Comparison of ENCODE assay signal across 25 cellular contexts in genomic region chr2:173979721-173980351, GRCh38. TPM values are rescaled to one million over a fixed set of nuclear protein-coding genes. Genes with fewer than 3 reads are reported as not detected.
A peak's percentile ranks its signal among the peaks of the same experiment; 100 is the strongest.
DNase-seq lines count a peak whose midpoint lies in the region; ATAC-seq, FAIRE-seq and TF ChIP-seq lines count a peak whose summit lies in the region.
"Had no signal": no experiment of that assay in that cellular context is flagged by ENCODE, and none has a peak within 500 bp of the region (broad histone marks: within the 10 kb centered on the region; RNA-seq: fewer than 3 reads in every experiment).

No MANE protein-coding gene starts in this region.

- H3K36me3 Mint-ChIP-seq in endothelial cell (ENCODE audit: low read depth, unreplicated experiment): no peaks in the 10 kb centered on the region
- H3K36me3 Mint-ChIP-seq: activated naive CD4-positive, alpha-beta T cell treated with anti-CD3 and anti-CD28 coated beads, Interleukin-2, amount 50 U/mL, for 24 hours; CD4-positive, alpha-beta memory T cell; natural killer cell treated with Interleukin-12 subunit alpha and Interleukin-12 subunit beta and Interleukin-15 and Interleukin-18, amount 100 ng/mL, for 72 hours had no signal

- H3F3A ChIP-seq in GM23248 (ENCODE audit: insufficient read depth): peaks cover 14% of the 10 kb centered on the region

- H3K4me3 ChIP-seq in ACC112 (ENCODE audit: low read depth, low read length) (no peak overlapping the region), GM23248 (no peak overlapping the region), left ventricle myocardium inferior (no peak overlapping the region), HepG2 (replicated peaks in 1 of 3; ENCODE audit: insufficient read depth in 1 of 3, low read depth in 2 of 3, low read length in 3 of 3) (no peak overlapping the region)
- H3K4me3 ChIP-seq: skin epidermis, upper lobe of right lung had no signal

- no peak for TF ChIP-seq EP300 in HepG2 (IDR thresholded peaks at IDR 0.05; ENCODE audit: low read depth in 2 of 2, low read length in 2 of 2)
- TF ChIP-seq EP300 in HepG2 (CRISPR knock-in tag; IDR thresholded peaks at IDR 0.05; ENCODE audit: borderline replicate concordance): no peak

- no peak overlapping the region for H3K4me2 ChIP-seq in GM23248 (ENCODE audit: unreplicated experiment)
- no peak overlapping the region for H3K4me2 ChIP-seq in HepG2 (ENCODE audit: low read depth, low read length)
- H3K4me2 ChIP-seq: KMS-11 had no signal

- WGBS in GM23248 (ENCODE audit: low coverage in 1 of 2, low lambda C conversion rate in 2 of 2, missing lambda C conversion rate in 2 of 2), 2 experiments: 78 to 84% methylated on average over 3 of the region's 3 CpGs
- WGBS in HepG2 (ENCODE audit: low lambda C conversion rate): 55% methylated on average over 3 of the region's 3 CpGs

- H3K9me2 ChIP-seq in GM23248 (ENCODE audit: insufficient read depth): no peaks in the 10 kb centered on the region

- no peak for TF ChIP-seq CTCF in endothelial cell (IDR thresholded peaks at IDR 0.05; ENCODE audit: unreplicated experiment)
- TF ChIP-seq CTCF in left ventricle myocardium inferior (IDR thresholded peaks at IDR 0.05; ENCODE audit: borderline replicate concordance): no peak
- TF ChIP-seq CTCF in HepG2 (CRISPR knock-in tag; IDR thresholded peaks at IDR 0.05): no peak

- no peak for ATAC-seq in HepG2
- no peak for ATAC-seq in HG03135 (IDR thresholded peaks at IDR 0.05; ENCODE audit: unreplicated experiment)
- ATAC-seq: activated CD4-positive, CD25-positive, alpha-beta regulatory T cell treated with anti-CD3 and anti-CD28 coated beads, Interleukin-2, amount 50 U/mL, for 24 hours; activated CD8-positive, alpha-beta T cell treated with anti-CD3 and anti-CD28 coated beads, Interleukin-2, amount 10 ng/mL, durations not matched to agents 7 days and 5 days; natural killer cell treated with Interleukin-12 subunit alpha and Interleukin-12 subunit beta and Interleukin-15 and Interleukin-18, amount 100 ng/mL, for 72 hours; upper lobe of right lung had no signal

- no peak overlapping the region for H3K4me3 Mint-ChIP-seq in endothelial cell (ENCODE audit: unreplicated experiment)
- H3K4me3 Mint-ChIP-seq: activated CD8-positive, alpha-beta T cell treated with anti-CD3 and anti-CD28 coated beads, Interleukin-2, amount 10 ng/mL, durations not matched to agents 7 days and 5 days; activated naive CD4-positive, alpha-beta T cell treated with anti-CD3 and anti-CD28 coated beads, Interleukin-2, amount 50 U/mL, for 24 hours; endodermal cell; natural killer cell treated with Interleukin-12 subunit alpha and Interleukin-12 subunit beta and Interleukin-15 and Interleukin-18, amount 100 ng/mL, for 72 hours had no signal

- H3K27me3 Mint-ChIP-seq in endothelial cell (ENCODE audit: unreplicated experiment): no peaks in the 10 kb centered on the region
- H3K27me3 Mint-ChIP-seq: activated naive CD4-positive, alpha-beta T cell treated with anti-CD3 and anti-CD28 coated beads, Interleukin-2, amount 50 U/mL, for 24 hours had no signal

- no peak for TF ChIP-seq POLR2A in HepG2 (IDR thresholded peaks at IDR 0.05; ENCODE audit: insufficient read depth in 1 of 2, low read depth in 2 of 2, low read length in 2 of 2)

- in situ Hi-C loops in GM23248 (cut with MboI): no loop called here
- in situ Hi-C loops in HepG2 (cut with HindIII; ENCODE audit: extremely low pct_ligation_motif_present, low pct_unique_long_range_greater_than_20kb): no loop called here

- no peak for TF ChIP-seq RAD21 in HepG2 (CRISPR knock-in tag; IDR thresholded peaks at IDR 0.05)

- BruUV-seq in HepG2 (replicated peaks; lab: Mats Ljungman, UMichigan): no TSS peak

- H3K27ac ChIP-seq in ACC112 (ENCODE audit: low read depth, low read length) (no peak overlapping the region), GM23248 (no peak overlapping the region), left ventricle myocardium inferior (replicated peaks) (peak overlapping the region; percentile 52), HepG2 (ENCODE audit: extremely low read length, insufficient read depth, low read length) (no peak overlapping the region)
- H3K27ac ChIP-seq: KMS-11, RWPE1, skin epidermis, upper lobe of right lung had no signal

- no peaks in the 10 kb centered on the region for H3K4me1 Mint-ChIP-seq in endothelial cell (ENCODE audit: unreplicated experiment)
- H3K4me1 Mint-ChIP-seq: CD4-positive, alpha-beta memory T cell had no signal

- H3K79me2 ChIP-seq in ACC112 (ENCODE audit: control insufficient read depth, insufficient read depth, low read length, unreplicated experiment) (no peaks in the 10 kb centered on the region), GM23248 (ENCODE audit: insufficient read depth) (no peaks in the 10 kb centered on the region), HepG2 (ENCODE audit: insufficient read depth, low read length) (no peaks in the 10 kb centered on the region)

- CTCF ChIA-PET in HepG2 (lab: Yijun Ruan, JAX; ENCODE audit: low intra/inter-chr PET ratio, low total read pairs): no interaction called here

- H3K27me3 ChIP-seq in ACC112 (ENCODE audit: insufficient read depth, low read length) (no peaks in the 10 kb centered on the region), GM23248 (replicated peaks; ENCODE audit: insufficient read depth) (no peaks in the 10 kb centered on the region), left ventricle myocardium inferior (ENCODE audit: low read depth) (no peaks in the 10 kb centered on the region), HepG2 (ENCODE audit: control insufficient read depth in 1 of 2, insufficient read depth in 2 of 2, low read length in 2 of 2) (no peaks in the 10 kb centered on the region)
- H3K27me3 ChIP-seq: upper lobe of right lung had no signal

- intact Hi-C loops in left ventricle myocardium inferior (cut with micrococcal nuclease) (no loop called here), HepG2 (cut with micrococcal nuclease; ENCODE audit: unreplicated experiment) (no loop called here)

- H3K9ac ChIP-seq in GM23248 (no peak overlapping the region), HepG2 (ENCODE audit: insufficient read depth, low read depth, low read length) (no peak overlapping the region)
- H3K9ac ChIP-seq: KMS-11 had no signal

- no peaks in the 10 kb centered on the region for H3K36me3 ChIP-seq in ACC112 (ENCODE audit: insufficient read depth, low read length)
- H3K36me3 ChIP-seq in GM23248 (ENCODE audit: low read depth): no peaks in the 10 kb centered on the region
- H3K36me3 ChIP-seq in left ventricle myocardium inferior: no peaks in the 10 kb centered on the region
- no peaks in the 10 kb centered on the region for H3K36me3 ChIP-seq in HepG2 (replicated peaks in 1 of 2; ENCODE audit: control insufficient read depth in 1 of 2, insufficient read depth in 2 of 2, low read length in 2 of 2)
- H3K36me3 ChIP-seq: upper lobe of right lung had no signal

- no peaks in the 10 kb centered on the region for H3K9me3 Mint-ChIP-seq in endothelial cell (ENCODE audit: unreplicated experiment)
- H3K9me3 Mint-ChIP-seq: activated naive CD4-positive, alpha-beta T cell treated with anti-CD3 and anti-CD28 coated beads, Interleukin-2, amount 50 U/mL, for 24 hours; CD4-positive, alpha-beta memory T cell; endodermal cell; natural killer cell treated with Interleukin-12 subunit alpha and Interleukin-12 subunit beta and Interleukin-15 and Interleukin-18, amount 100 ng/mL, for 72 hours had no signal

- H3K27ac Mint-ChIP-seq in endothelial cell (ENCODE audit: unreplicated experiment): peak overlapping the region; percentile 42
- H3K27ac Mint-ChIP-seq: activated CD8-positive, alpha-beta T cell treated with anti-CD3 and anti-CD28 coated beads, Interleukin-2, amount 10 ng/mL, durations not matched to agents 7 days and 5 days; activated naive CD4-positive, alpha-beta T cell treated with anti-CD3 and anti-CD28 coated beads, Interleukin-2, amount 50 U/mL, for 24 hours; CD4-positive, alpha-beta memory T cell; endodermal cell; natural killer cell treated with Interleukin-12 subunit alpha and Interleukin-12 subunit beta and Interleukin-15 and Interleukin-18, amount 100 ng/mL, for 72 hours; progenitor cell of endocrine pancreas had no signal

- H4K20me1 ChIP-seq in GM23248 (ENCODE audit: insufficient read depth): no peaks in the 10 kb centered on the region
- H4K20me1 ChIP-seq in HepG2 (ENCODE audit: insufficient read depth, low read length): no peaks in the 10 kb centered on the region

- DNase-seq in GM23248 (peak; percentile 21), endothelial cell (ENCODE audit: low spot score) (no peak), left ventricle myocardium inferior (no peak), glomerular visceral epithelial cell (ENCODE audit: extremely low spot score) (no peak), HepG2 (ENCODE audit: low spot score) (no peak), iPS-NIHi7 (ENCODE audit: extremely low spot score) (no peak)
- DNase-seq: activated CD8-positive, alpha-beta T cell treated with anti-CD3 and anti-CD28 coated beads, Interleukin-2, amount 10 ng/mL, durations not matched to agents 7 days and 5 days; activated T-cell treated with anti-CD3 and anti-CD28 coated beads, Interleukin-2, amount 50 U/mL, for 1 hour; CD4-positive, alpha-beta memory T cell; endodermal cell; foreskin melanocyte; H7; NCI-H1930; stimulated activated naive CD4-positive, alpha-beta T cell treated with Interleukin-2 at 50 U/mL for 16 hours; upper lobe of right lung had no signal

- FAIRE-seq in HepG2 (lab: Jason Lieb, UNC): no peak
- FAIRE-seq: colon had no signal

- POLR2A ChIA-PET in HepG2 (lab: Yijun Ruan, JAX): interaction anchor here (1.7 kb wide), 1 partner anchor 14 kb away, joined by 6 read pairs; no protein-coding TSS in a partner anchor

- H3K4me1 ChIP-seq in ACC112 (ENCODE audit: control insufficient read depth, insufficient read depth, low read length, unreplicated experiment) (peaks cover 24% of the 10 kb centered on the region), GM23248 (ENCODE audit: insufficient read depth) (peaks cover 13% of the 10 kb centered on the region), left ventricle myocardium inferior (peaks cover 32% of the 10 kb centered on the region), HepG2 (ENCODE audit: insufficient read depth, low read length) (peaks cover 20% of the 10 kb centered on the region)

- H2AFZ ChIP-seq in ACC112 (ENCODE audit: low read length, unreplicated experiment) (peak overlapping the region; percentile 13), GM23248 (no peak overlapping the region), HepG2 (ENCODE audit: low read length) (no peak overlapping the region)

- H3K9me3 ChIP-seq in GM23248 (ENCODE audit: low read depth): no peaks in the 10 kb centered on the region
- H3K9me3 ChIP-seq in left ventricle myocardium inferior (replicated peaks): no peaks in the 10 kb centered on the region
- no peaks in the 10 kb centered on the region for H3K9me3 ChIP-seq in HepG2 (ENCODE audit: low read length)
- H3K9me3 ChIP-seq: upper lobe of right lung had no signal

RNA-seq across cellular contexts. Expression of gene SP3, which starts 14.7 kb away (rescaled TPM):
- total RNA-seq in GM23248 (2014; rRNA removed; shearing (Covaris generic)): 78.8 and 88.5 TPM in 2 replicates
- polyA plus RNA-seq in GM23248 (2016; fragmentation: Nextera tagmentation; extraction: Ambion mirVana) (24.7 and 27.7 TPM in 2 replicates), HepG2 (2011; rRNA removed) (53.9 and 57.3 TPM in 2 replicates)
- total RNA-seq in endothelial cell (ENCODE audit: unreplicated experiment) (76.2 TPM), left ventricle myocardium inferior (32.1 TPM), HepG2 (2016; rRNA removed; fragmentation: Illumina TruSeq; extraction: Trizol) (132 and 171 TPM in 2 replicates)
- total RNA-seq in HepG2 (2016; cell fraction: cytosol; rRNA removed; fragmentation: Illumina TruSeq; extraction: Trizol; ENCODE audit: low read depth): 46.7 and 54.6 TPM in 2 replicates
- total RNA-seq in HepG2 (2016; cell fraction: insoluble cytoplasmic fraction; rRNA removed; fragmentation: Illumina TruSeq; extraction: Trizol): 129 and 171 TPM in 2 replicates
- total RNA-seq in HepG2 (2016; cell fraction: membrane; rRNA removed; fragmentation: Illumina TruSeq; extraction: Trizol): 117 and 137 TPM in 2 replicates
- total RNA-seq in HepG2 (2016; cell fraction: nucleus; rRNA removed; fragmentation: Illumina TruSeq; extraction: Trizol): 111 and 118 TPM in 2 replicates
- 24.5 and 38.2 TPM in 2 replicates for polyA plus RNA-seq in HepG2 (2011; cell fraction: cytosol; rRNA removed)
- polyA plus RNA-seq in HepG2 (2011; cell fraction: nucleus; rRNA removed): 29.7 TPM in 2 replicates
- 42.0 and 48.0 TPM in 2 replicates for polyA plus RNA-seq in HepG2 (2012)
- 5.3 and 5.5 TPM in 2 replicates for polyA plus RNA-seq in HepG2 (2016; cell fraction: cytosol; fragmentation: Illumina TruSeq; extraction: Trizol; ENCODE audit: low read depth)
- 79.1 and 85.5 TPM in 2 replicates for polyA plus RNA-seq in HepG2 (2016; cell fraction: insoluble cytoplasmic fraction; fragmentation: Illumina TruSeq; extraction: Trizol; ENCODE audit: low read depth)
- 24.8 and 28.9 TPM in 2 replicates for polyA plus RNA-seq in HepG2 (2016; cell fraction: membrane; fragmentation: Illumina TruSeq; extraction: Trizol; ENCODE audit: low read depth)
- polyA plus RNA-seq in HepG2 (2016; cell fraction: nucleus; fragmentation: Illumina TruSeq; extraction: Trizol; ENCODE audit: insufficient read depth, low read depth): 51.2 and 54.9 TPM in 2 replicates
- 45.0 and 74.0 TPM in 2 replicates for polyA minus RNA-seq in HepG2 (2011; rRNA and poly(A)+ RNA removed; ENCODE audit: low replicate concordance)
- 67.2 and 72.9 TPM in 2 replicates for polyA minus RNA-seq in HepG2 (2011; cell fraction: cytosol; rRNA and poly(A)+ RNA removed)
- polyA minus RNA-seq in HepG2 (2011; cell fraction: nucleus; rRNA and poly(A)+ RNA removed): 202 and 214 TPM in 2 replicates
